13 cellular contexts compared by ENCODE assay signal in genomic region chr17:77830816-77831490, GRCh38.
DNase-seq lines count a peak whose midpoint lies in the region; ATAC-seq and TF ChIP-seq lines count a peak whose summit lies in the region.
"Had no signal": no experiment of that assay in that cellular context is flagged by ENCODE, and none has a peak within 500 bp of the region (broad histone marks: within the 10 kb centered on the region; RNA-seq: fewer than 3 reads in every experiment).

No MANE protein-coding gene starts in this region.

- peaks cover 5 to 8% of the 10 kb centered on the region in 2 donors for H3K4me1 ChIP-seq in mucosa of rectum (ENCODE audit: control insufficient read depth in 2 of 2, insufficient read depth in 2 of 2, low read length in 2 of 2)
- peaks cover 32 to 56% of the 10 kb centered on the region in 2 donors for H3K4me1 ChIP-seq in thoracic aorta (ENCODE audit: control insufficient read depth in 1 of 2, low read depth in 2 of 2)

- H3K27ac ChIP-seq in caudate nucleus (ENCODE audit: low read depth, low read length) (peak overlapping the region; percentile 18), mucosa of rectum (ENCODE audit: low read depth in 2 of 2, low read length in 2 of 2) (peak overlapping the region; percentile 38 to 71), thoracic aorta (peak overlapping the region; percentile 94 to 98)
- H3K27ac ChIP-seq: RWPE1 had no signal

- no peaks in the 10 kb centered on the region for H3K9me3 ChIP-seq in mucosa of rectum (ENCODE audit: control insufficient read depth in 2 of 2, low read length in 2 of 2)
- H3K9me3 ChIP-seq in thoracic aorta = no peaks in the 10 kb centered on the region

- TF ChIP-seq CTCF in thoracic aorta (IDR thresholded peaks at IDR 0.05) = no peak

- H3K27me3 ChIP-seq in mucosa of rectum (ENCODE audit: control insufficient read depth in 2 of 2, insufficient read depth in 2 of 2, low read length in 2 of 2) (no peaks in the 10 kb centered on the region), thoracic aorta (replicated peaks; ENCODE audit: insufficient read depth) (no peaks in the 10 kb centered on the region)

- no peak overlapping the region for H3K9ac ChIP-seq in mucosa of rectum (ENCODE audit: low read depth in 1 of 2, low read length in 2 of 2)

- H3K36me3 ChIP-seq in mucosa of rectum (ENCODE audit: control insufficient read depth in 2 of 2, insufficient read depth in 2 of 2, low read length in 2 of 2) = no peaks in the 10 kb centered on the region
- H3K36me3 ChIP-seq in thoracic aorta = no peaks in the 10 kb centered on the region

- H3K4me3 ChIP-seq in mucosa of rectum (ENCODE audit: low read length in 2 of 2) (no peak overlapping the region), thoracic aorta (peak overlapping the region; percentile 30)

- DNase-seq in SHP77 (lab: John Stamatoyannopoulos, UW) = peak; percentile 40 to 43
- DNase-seq in SHP77 treated with DMSO at 0.1 percent for 48 hours (lab: John Stamatoyannopoulos, UW) = no peak
- DNase-seq in caudate nucleus (lab: John Stamatoyannopoulos, UW) = no peak
- no peak for DNase-seq in thoracic aorta (ENCODE audit: low spot score)
- DNase-seq in NCI-H128 (lab: John Stamatoyannopoulos, UW; ENCODE audit: unreplicated experiment) = no peak
- DNase-seq in HUDEP-2 (lab: John Stamatoyannopoulos, UW; ENCODE audit: unreplicated experiment in 76 of 76) = no peak
- DNase-seq: activated CD4-positive, CD25-positive, alpha-beta regulatory T cell; Karpas-422; naive thymus-derived CD4-positive, alpha-beta T cell; stimulated activated CD4-positive, alpha-beta T cell treated with anti-CD3 and anti-CD28 coated beads, Interleukin-2, amount 100 ng/mL, for 24 hours had no signal

- no peak for ATAC-seq in thoracic aorta (ENCODE audit: insufficient number of reproducible peaks, low FRiP score, low read depth)
- ATAC-seq in GM18861 (IDR thresholded peaks at IDR 0.05; ENCODE audit: unreplicated experiment) = no peak

Comparison
In these comparisons a context has a peak if more than half of its experiments do, and no peak if none do; other contexts are left out.
1. DNase-seq: peak in SHP77 (2 of 2); none in SHP77 treated with DMSO at 0.1 percent for 48 hours (single experiment), caudate nucleus (0 of 61), thoracic aorta (single experiment), NCI-H128 (single experiment) and HUDEP-2 (0 of 76).
2. H3K27ac ChIP-seq: peak in every context shown above with its lines; median percentile 96 in thoracic aorta; 54 in mucosa of rectum; 18 in caudate nucleus.